Comparison of ENCODE assay signal across 24 cellular contexts in genomic region chr22:42285604-42286003, GRCh38. TPM values are rescaled to one million over a fixed set of nuclear protein-coding genes. Genes with fewer than 3 reads are reported as not detected.
DNase-seq lines count a peak whose midpoint lies in the region; ATAC-seq and TF ChIP-seq lines count a peak whose summit lies in the region.
"Had no signal": no experiment of that assay in that cellular context is flagged by ENCODE, and none has a peak within 500 bp of the region (broad histone marks: within the 10 kb centered on the region; RNA-seq: fewer than 3 reads in every experiment).

No MANE protein-coding gene starts in this region.

- H3K4me2 ChIP-seq in MM.1S (ENCODE audit: low read depth, low read length), result 0 out of 2 replicates have a peak overlapping the region, but pooled peaks have one; percentile 21

- no peaks in the 10 kb centered on the region for H3K9me2 ChIP-seq in MM.1S (replicated peaks; ENCODE audit: insufficient read depth, low read length)

- no peaks in the 10 kb centered on the region for H3K36me3 Mint-ChIP-seq in HFFc6 (ENCODE audit: low read depth)
- H3K36me3 Mint-ChIP-seq: IgD-negative memory B cell had no signal

- H4K20me1 ChIP-seq in MM.1S (ENCODE audit: insufficient read depth, low read length), result no peaks in the 10 kb centered on the region

- no peaks in the 10 kb centered on the region for H3K4me1 Mint-ChIP-seq in HFFc6 (ENCODE audit: low read depth)

- no peak for TF ChIP-seq EP300 in transverse colon (IDR thresholded peaks at IDR 0.05; ENCODE audit: low read depth)

- H3K27ac Mint-ChIP-seq in HFFc6, result no peak overlapping the region
- H3K27ac Mint-ChIP-seq: IgD-negative memory B cell had no signal

- no peak for TF ChIP-seq CTCF in MM.1S (IDR thresholded peaks at IDR 0.05; ENCODE audit: low read length)
- TF ChIP-seq CTCF in foreskin keratinocyte (conservative IDR thresholded peaks at IDR 0.05), result no peak
- no peak for TF ChIP-seq CTCF in HFFc6 (IDR thresholded peaks at IDR 0.05)
- TF ChIP-seq CTCF in transverse colon (IDR thresholded peaks at IDR 0.05), result no peak

- no peaks in the 10 kb centered on the region for H3K9me3 Mint-ChIP-seq in HFFc6
- H3K9me3 Mint-ChIP-seq: activated T-helper 1 cell treated with anti-CD3 and anti-CD28 coated beads, Interleukin-12 subunit alpha, Interleukin-12 subunit beta, Interleukin-2, Interleukin-4 antibody, amounts not matched to agents 30 ng/mL and 10 ng/mL and 1 ng/mL, durations not matched to agents 14 hours and 24 hours and 36 hours; IgD-negative memory B cell had no signal

- H3K27me3 ChIP-seq in MM.1S (replicated peaks; ENCODE audit: insufficient read depth, low read length), result peaks cover 27% of the 10 kb centered on the region
- no peaks in the 10 kb centered on the region for H3K27me3 ChIP-seq in effector memory CD4-positive, alpha-beta T cell (replicated peaks; ENCODE audit: control insufficient read depth, insufficient read depth, low read length, poor library complexity, severe bottlenecking)
- peaks cover 46% of the 10 kb centered on the region for H3K27me3 ChIP-seq in foreskin keratinocyte
- peaks cover 20% of the 10 kb centered on the region for H3K27me3 ChIP-seq in transverse colon
- H3K27me3 ChIP-seq: testis, uterus had no signal

- 89 to 98% methylated on average over 4 to 5 of the region's 5 CpGs for WGBS in transverse colon (ENCODE audit: low coverage in 1 of 2), 2 donors

- peaks cover 24% of the 10 kb centered on the region for H3K4me1 ChIP-seq in MM.1S (ENCODE audit: low read length)
- H3K4me1 ChIP-seq in effector memory CD4-positive, alpha-beta T cell (ENCODE audit: control insufficient read depth, insufficient read depth, low read length, poor library complexity, severe bottlenecking), result peaks cover 39% of the 10 kb centered on the region
- H3K4me1 ChIP-seq in foreskin keratinocyte, result peaks cover 8% of the 10 kb centered on the region
- peaks cover 13 to 23% (median 22%) of the 10 kb centered on the region in 4 donors for H3K4me1 ChIP-seq in transverse colon
- H3K4me1 ChIP-seq: parathyroid adenoma had no signal

- no peaks in the 10 kb centered on the region for H3K79me2 ChIP-seq in MM.1S (ENCODE audit: low read length)
- H3K79me2 ChIP-seq: parathyroid adenoma had no signal

- H3K9me3 ChIP-seq in MM.1S (replicated peaks; ENCODE audit: insufficient read depth, low read length), result no peaks in the 10 kb centered on the region
- H3K9me3 ChIP-seq in effector memory CD4-positive, alpha-beta T cell (ENCODE audit: control insufficient read depth, low read length), result no peaks in the 10 kb centered on the region
- no peaks in the 10 kb centered on the region for H3K9me3 ChIP-seq in transverse colon
- H3K9me3 ChIP-seq: testis, uterus had no signal

- H3K9ac ChIP-seq in MM.1S (ENCODE audit: low read length), result no peak overlapping the region
- H3K9ac ChIP-seq: parathyroid adenoma had no signal

- intact Hi-C loops in Right ventricle myocardium superior (cut with DNase I), result no loop called here
- intact Hi-C loops in cardiac septum (cut with DNase I), result no loop called here
- intact Hi-C loops in transverse colon (cut with DNase I; ENCODE audit: low total_unique reads), result no loop called here

- H3K27me3 Mint-ChIP-seq in HFFc6 (ENCODE audit: insufficient read depth), result peaks cover 40% of the 10 kb centered on the region

- H3K36me3 ChIP-seq in MM.1S (replicated peaks; ENCODE audit: insufficient read depth, low read length), result no peaks in the 10 kb centered on the region
- H3K36me3 ChIP-seq in effector memory CD4-positive, alpha-beta T cell (ENCODE audit: control insufficient read depth, insufficient read depth, low read length), result no peaks in the 10 kb centered on the region
- H3K36me3 ChIP-seq in transverse colon, result no peaks in the 10 kb centered on the region
- H3K36me3 ChIP-seq: uterus had no signal

- H3K4me3 ChIP-seq in MM.1S (ENCODE audit: low read length), result no peak overlapping the region
- H3K4me3 ChIP-seq in effector memory CD4-positive, alpha-beta T cell (ENCODE audit: insufficient read depth, low read depth, low read length, poor library complexity, severe bottlenecking), result no peak overlapping the region
- H3K4me3 ChIP-seq in transverse colon, result no peak overlapping the region
- H3K4me3 ChIP-seq: testis, uterus had no signal

- H3K27ac ChIP-seq in MM.1S (ENCODE audit: low read length), result no peak overlapping the region
- H3K27ac ChIP-seq in effector memory CD4-positive, alpha-beta T cell (ENCODE audit: insufficient read depth, low read length, poor library complexity, severe bottlenecking), result peak overlapping the region; percentile 24
- H3K27ac ChIP-seq in foreskin keratinocyte, result no peak overlapping the region
- H3K27ac ChIP-seq in transverse colon, result no peak overlapping the region
- H3K27ac ChIP-seq: parathyroid adenoma, testis, uterus had no signal

- no peaks in the 10 kb centered on the region for H3F3A ChIP-seq in MM.1S (ENCODE audit: insufficient read depth, low read length)

- no peak overlapping the region for H3K4me3 Mint-ChIP-seq in HFFc6
- H3K4me3 Mint-ChIP-seq: activated T-helper 1 cell treated with anti-CD3 and anti-CD28 coated beads, Interleukin-12 subunit alpha, Interleukin-12 subunit beta, Interleukin-2, Interleukin-4 antibody, amounts not matched to agents 30 ng/mL and 10 ng/mL and 1 ng/mL, durations not matched to agents 14 hours and 24 hours and 36 hours had no signal

- no peak overlapping the region for H2AFZ ChIP-seq in MM.1S (ENCODE audit: low read length)
- H2AFZ ChIP-seq: parathyroid adenoma had no signal

- ATAC-seq in Right ventricle myocardium superior (ENCODE audit: poor library complexity), result no peak
- ATAC-seq in foreskin keratinocyte, result no peak
- ATAC-seq: left lobe of liver, right cardiac atrium had no signal

- in situ Hi-C loops in transverse colon (cut with MboI; ENCODE audit: low pct_ligation_motif_present in 1 of 4, low pct_unique_long_range_greater_than_20kb in 1 of 4, low sequenced_read_pairs in 3 of 4), result no loop called here

- no peak for TF ChIP-seq POLR2A in transverse colon (IDR thresholded peaks at IDR 0.05)

- peak; percentile 3 for DNase-seq in Right ventricle myocardium superior
- no peak for DNase-seq in cardiac septum (ENCODE audit: low spot score)
- no peak for DNase-seq in MM.1S
- DNase-seq in effector memory CD4-positive, alpha-beta T cell, result no peak
- no peak for DNase-seq in foreskin keratinocyte
- no peak for DNase-seq in HFFc6
- DNase-seq in transverse colon, result no peak
- DNase-seq: activated CD4-positive, alpha-beta T cell treated with anti-CD3 and anti-CD28 coated beads for 1 hour; DMS 273 treated with DMSO at 0.1 percent for 48 hours; foreskin melanocyte; NCI-H1436; NCI-H2107; NK-92 treated with Interleukin-12 subunit alpha and Interleukin-12 subunit beta, amount 100 ng/mL, for 24 hours; SHP77 treated with DMSO at 0.1 percent for 48 hours; stimulated activated CD4-positive, alpha-beta T cell treated with anti-CD3 and anti-CD28 coated beads, Interleukin-12 subunit alpha, Interleukin-12 subunit beta, amount 100 ng/mL, for 4 hours; stimulated activated CD4-positive, alpha-beta T cell treated with anti-CD3 and anti-CD28 coated beads, Interleukin-4, amount 100 ng/mL, for 24 hours; stimulated activated naive CD4-positive, alpha-beta T cell treated with Interleukin-2 at 50 U/mL for 16 hours; testis; uterus had no signal

RNA-seq across cellular contexts. Expression of gene TCF20, which starts 15.2 kb away (rescaled TPM):
- total RNA-seq in Right ventricle myocardium superior, result 16.3 TPM
- total RNA-seq in cardiac septum, result 15.3 TPM
- total RNA-seq in foreskin keratinocyte, result 54.4 and 55.9 TPM in 2 replicates
- 9.9 and 11.9 TPM in 2 replicates for polyA plus RNA-seq in foreskin keratinocyte
- 10 to 100 TPM; 26.7 to 33.4 (median 30.1) TPM for total RNA-seq in HFFc6 (2021; fragmentation: NEBNext Ultra II Directional; extraction: Animal tissue kit (Norgen Biotek cat#: 25700))
- total RNA-seq in transverse colon, result 10 to 100 TPM; 30.3 to 43.7 (median 42.3) TPM
